Comparison of ENCODE assay signal across 22 cellular contexts in genomic region chr2:230166557-230167170, GRCh38. TPM values are rescaled to one million over a fixed set of nuclear protein-coding genes. Genes with fewer than 3 reads are reported as not detected.
DNase-seq lines count a peak whose midpoint lies in the region; ATAC-seq and TF ChIP-seq lines count a peak whose summit lies in the region.
"Had no signal": no experiment of that assay in that cellular context is flagged by ENCODE, and none has a peak within 500 bp of the region (broad histone marks: within the 10 kb centered on the region; RNA-seq: fewer than 3 reads in every experiment).

No MANE protein-coding gene starts in this region.

- CTCF ChIA-PET in CD4-positive, alpha-beta memory T cell (lab: Charles Lee; ENCODE audit: partially characterized antibody) = interaction anchor here (1.6 kb wide), 1 partner anchor 158 kb away, joined by 3 read pairs; no protein-coding TSS in a partner anchor

- H3K9me3 Mint-ChIP-seq in activated naive CD8-positive, alpha-beta T cell treated with anti-CD3 and anti-CD28 coated beads, Interleukin-2, amount 50 U/mL, for 24 hours = no peaks in the 10 kb centered on the region
- no peaks in the 10 kb centered on the region for H3K9me3 Mint-ChIP-seq in activated naive CD8-positive, alpha-beta T cell treated with anti-CD3 and anti-CD28 coated beads for 36 hours
- peaks cover 0 to 1% (median 0%) of the 10 kb centered on the region in 8 donors for H3K9me3 Mint-ChIP-seq in CD4-positive, alpha-beta memory T cell
- H3K9me3 Mint-ChIP-seq in activated T-helper 17 cell treated with anti-CD3 and anti-CD28 coated beads, Interleukin-2, amount 50 U/mL, for 72 hours = no peaks in the 10 kb centered on the region
- peaks cover 6% of the 10 kb centered on the region for H3K9me3 Mint-ChIP-seq in memory B cell
- H3K9me3 Mint-ChIP-seq: HFFc6 had no signal

- DNase-seq in activated naive CD8-positive, alpha-beta T cell treated with anti-CD3 and anti-CD28 coated beads, Interleukin-2, amount 50 U/mL, for 24 hours = no peak
- DNase-seq in activated naive CD8-positive, alpha-beta T cell treated with anti-CD3 and anti-CD28 coated beads for 36 hours = no peak
- DNase-seq in CD4-positive, alpha-beta memory T cell = no peak
- DNase-seq in memory B cell (ENCODE audit: low spot score in 2 of 2) = no peak
- DNase-seq in CD1c-positive myeloid dendritic cell (ENCODE audit: extremely low spot score) = no peak
- no peak for DNase-seq in right atrium auricular region (ENCODE audit: low spot score)
- DNase-seq in lower lobe of right lung = no peak
- DNase-seq: ACHN; CD8-positive, alpha-beta memory T cell; COR-L47; DMS 273 treated with DMSO at 0.1 percent for 48 hours; DMS53; GOT3; H7; HFFc6; IMR-90 had no signal

- H3K9me3 ChIP-seq in CD4-positive, alpha-beta memory T cell (ENCODE audit: control insufficient read depth in 1 of 2, low read length in 2 of 2) = no peaks in the 10 kb centered on the region
- H3K9me3 ChIP-seq in right atrium auricular region (no peaks in the 10 kb centered on the region), lower lobe of right lung (no peaks in the 10 kb centered on the region)
- H3K9me3 ChIP-seq: BLaER1 had no signal

- no peak overlapping the region for H3K4me3 Mint-ChIP-seq in activated naive CD8-positive, alpha-beta T cell treated with anti-CD3 and anti-CD28 coated beads, Interleukin-2, amount 50 U/mL, for 24 hours
- H3K4me3 Mint-ChIP-seq in activated naive CD8-positive, alpha-beta T cell treated with anti-CD3 and anti-CD28 coated beads for 36 hours = no peak overlapping the region
- H3K4me3 Mint-ChIP-seq in CD4-positive, alpha-beta memory T cell = no peak overlapping the region
- no peak overlapping the region for H3K4me3 Mint-ChIP-seq in activated T-helper 17 cell treated with anti-CD3 and anti-CD28 coated beads, Interleukin-2, amount 50 U/mL, for 72 hours
- no peak overlapping the region for H3K4me3 Mint-ChIP-seq in memory B cell
- H3K4me3 Mint-ChIP-seq: CD14-positive monocyte; CD8-positive, alpha-beta memory T cell; HFFc6 had no signal

- H3K27ac Mint-ChIP-seq in activated naive CD8-positive, alpha-beta T cell treated with anti-CD3 and anti-CD28 coated beads, Interleukin-2, amount 50 U/mL, for 24 hours = peak overlapping the region; percentile 0
- H3K27ac Mint-ChIP-seq in activated naive CD8-positive, alpha-beta T cell treated with anti-CD3 and anti-CD28 coated beads for 36 hours = no peak overlapping the region
- H3K27ac Mint-ChIP-seq in CD4-positive, alpha-beta memory T cell = peak overlapping the region in 4 of 7 donors; percentile 0 to 30 (median 10)
- peak overlapping the region; percentile 39 for H3K27ac Mint-ChIP-seq in activated T-helper 17 cell treated with anti-CD3 and anti-CD28 coated beads, Interleukin-2, amount 50 U/mL, for 72 hours
- peak overlapping the region; percentile 42 for H3K27ac Mint-ChIP-seq in memory B cell
- H3K27ac Mint-ChIP-seq: HFFc6 had no signal

- peaks cover 28% of the 10 kb centered on the region for H3K36me3 ChIP-seq in CD4-positive, alpha-beta memory T cell (ENCODE audit: insufficient read depth, low read length)
- H3K36me3 ChIP-seq in right atrium auricular region = no peaks in the 10 kb centered on the region
- peaks cover 28% of the 10 kb centered on the region for H3K36me3 ChIP-seq in lower lobe of right lung

- H3K4me3 ChIP-seq in CD4-positive, alpha-beta memory T cell (ENCODE audit: low read length in 2 of 2) = no peak overlapping the region
- H3K4me3 ChIP-seq in right atrium auricular region = no peak overlapping the region
- no peak overlapping the region for H3K4me3 ChIP-seq in lower lobe of right lung
- H3K4me3 ChIP-seq: BLaER1, K562 had no signal

- peaks cover 10% of the 10 kb centered on the region for H3K4me1 Mint-ChIP-seq in activated naive CD8-positive, alpha-beta T cell treated with anti-CD3 and anti-CD28 coated beads, Interleukin-2, amount 50 U/mL, for 24 hours
- H3K4me1 Mint-ChIP-seq in activated naive CD8-positive, alpha-beta T cell treated with anti-CD3 and anti-CD28 coated beads for 36 hours = peaks cover 8% of the 10 kb centered on the region
- peaks cover 0 to 13% (median 7%) of the 10 kb centered on the region in 4 donors for H3K4me1 Mint-ChIP-seq in CD4-positive, alpha-beta memory T cell
- H3K4me1 Mint-ChIP-seq in activated T-helper 17 cell treated with anti-CD3 and anti-CD28 coated beads, Interleukin-2, amount 50 U/mL, for 72 hours = no peaks in the 10 kb centered on the region
- H3K4me1 Mint-ChIP-seq in memory B cell = peaks cover 10% of the 10 kb centered on the region

- TF ChIP-seq CTCF in right atrium auricular region (IDR thresholded peaks at IDR 0.05) (no peak), lower lobe of right lung (IDR thresholded peaks at IDR 0.05) (no peak)

- ATAC-seq in activated naive CD8-positive, alpha-beta T cell treated with anti-CD3 and anti-CD28 coated beads, Interleukin-2, amount 50 U/mL, for 24 hours = no peak
- ATAC-seq in activated T-helper 17 cell treated with anti-CD3 and anti-CD28 coated beads, Interleukin-2, amount 50 U/mL, for 72 hours (replicated peaks) = no peak
- ATAC-seq in memory B cell (ENCODE audit: low read depth) = no peak
- ATAC-seq in lower lobe of right lung = no peak
- ATAC-seq: HCT116, K562 had no signal

- POLR2A ChIA-PET in CD4-positive, alpha-beta memory T cell (lab: Charles Lee; ENCODE audit: partially characterized antibody) = interaction anchor here (0.7 kb wide), 1 partner anchor 392 kb away, joined by 3 read pairs; no protein-coding TSS in a partner anchor

- peaks cover 4% of the 10 kb centered on the region for H3K4me1 ChIP-seq in CD4-positive, alpha-beta memory T cell (ENCODE audit: insufficient read depth, low read length)
- H3K4me1 ChIP-seq in right atrium auricular region = no peaks in the 10 kb centered on the region
- peaks cover 10% of the 10 kb centered on the region for H3K4me1 ChIP-seq in lower lobe of right lung

- H3K36me3 Mint-ChIP-seq in activated naive CD8-positive, alpha-beta T cell treated with anti-CD3 and anti-CD28 coated beads, Interleukin-2, amount 50 U/mL, for 24 hours (ENCODE audit: low read depth) = peaks cover 42% of the 10 kb centered on the region
- H3K36me3 Mint-ChIP-seq in activated naive CD8-positive, alpha-beta T cell treated with anti-CD3 and anti-CD28 coated beads for 36 hours = peaks cover 43% of the 10 kb centered on the region
- H3K36me3 Mint-ChIP-seq in CD4-positive, alpha-beta memory T cell = peaks cover 50 to 58% of the 10 kb centered on the region in 2 donors
- peaks cover 59% of the 10 kb centered on the region for H3K36me3 Mint-ChIP-seq in activated T-helper 17 cell treated with anti-CD3 and anti-CD28 coated beads, Interleukin-2, amount 50 U/mL, for 72 hours (ENCODE audit: low read depth)
- H3K36me3 Mint-ChIP-seq in memory B cell = peaks cover 53% of the 10 kb centered on the region

- intact Hi-C loops in CD4-positive, alpha-beta memory T cell (cut with micrococcal nuclease) = no loop called here
- intact Hi-C loops in lower lobe of right lung (cut with DNase I) = no loop called here

- no peaks in the 10 kb centered on the region for H3K27me3 ChIP-seq in CD4-positive, alpha-beta memory T cell (ENCODE audit: insufficient read depth, low read length)
- H3K27me3 ChIP-seq in right atrium auricular region (no peaks in the 10 kb centered on the region), lower lobe of right lung (ENCODE audit: low read depth) (no peaks in the 10 kb centered on the region)
- H3K27me3 ChIP-seq: BLaER1 had no signal

- no peak overlapping the region for H3K27ac ChIP-seq in CD4-positive, alpha-beta memory T cell (ENCODE audit: low read depth, low read length)
- H3K27ac ChIP-seq in right atrium auricular region = no peak overlapping the region
- no peak overlapping the region for H3K27ac ChIP-seq in lower lobe of right lung
- H3K27ac ChIP-seq: BLaER1, HL-60 had no signal

- no peaks in the 10 kb centered on the region for H3K27me3 Mint-ChIP-seq in activated naive CD8-positive, alpha-beta T cell treated with anti-CD3 and anti-CD28 coated beads, Interleukin-2, amount 50 U/mL, for 24 hours
- no peaks in the 10 kb centered on the region for H3K27me3 Mint-ChIP-seq in activated naive CD8-positive, alpha-beta T cell treated with anti-CD3 and anti-CD28 coated beads for 36 hours
- H3K27me3 Mint-ChIP-seq in CD4-positive, alpha-beta memory T cell = no peaks in the 10 kb centered on the region
- no peaks in the 10 kb centered on the region for H3K27me3 Mint-ChIP-seq in activated T-helper 17 cell treated with anti-CD3 and anti-CD28 coated beads, Interleukin-2, amount 50 U/mL, for 72 hours
- H3K27me3 Mint-ChIP-seq in memory B cell = no peaks in the 10 kb centered on the region
- H3K27me3 Mint-ChIP-seq: CD8-positive, alpha-beta memory T cell had no signal

RNA-seq across cellular contexts. Expression of gene SP110, which starts 53.1 kb away (rescaled TPM):
- 10 to 100 TPM; 81.8 to 87.6 TPM for total RNA-seq in activated naive CD8-positive, alpha-beta T cell treated with anti-CD3 and anti-CD28 coated beads for 36 hours
- total RNA-seq in CD4-positive, alpha-beta memory T cell = 100 to 1,000 TPM; 108 to 123 TPM
- polyA plus RNA-seq in CD4-positive, alpha-beta memory T cell = 10 to 100 TPM; 49.8 to 99.2 TPM
- total RNA-seq in activated T-helper 17 cell treated with anti-CD3 and anti-CD28 coated beads, Interleukin-2, amount 50 U/mL, for 72 hours = 10 to 100 TPM; 53.1 to 56.8 TPM
- 10 to 100 TPM in 1 of 2 donors, 1 to 10 TPM in 1; 7.5 to 10.3 TPM for total RNA-seq in right atrium auricular region
- total RNA-seq in lower lobe of right lung = 68.1 TPM

RNA-seq across cellular contexts. Expression of gene SP140, which starts 58.9 kb away (rescaled TPM):
- 10 to 100 TPM; 42.7 to 46.8 TPM for total RNA-seq in activated naive CD8-positive, alpha-beta T cell treated with anti-CD3 and anti-CD28 coated beads for 36 hours
- total RNA-seq in CD4-positive, alpha-beta memory T cell = 10 to 100 TPM; 70.8 to 79.3 TPM
- 10 to 100 TPM; 18.0 to 34.2 TPM for polyA plus RNA-seq in CD4-positive, alpha-beta memory T cell
- total RNA-seq in activated T-helper 17 cell treated with anti-CD3 and anti-CD28 coated beads, Interleukin-2, amount 50 U/mL, for 72 hours = 10 to 100 TPM; 60.8 to 91.7 TPM
- total RNA-seq in right atrium auricular region (under 1 TPM; 0.26 to 0.55 TPM), lower lobe of right lung (15.0 TPM)

Comparison
In these comparisons a context has a peak if more than half of its experiments do, and no peak if none do; other contexts are left out.
1. RNA of gene SP140, which starts 58.9 kb away (total RNA-seq): 60.8 to 91.7 TPM in activated T-helper 17 cell treated with anti-CD3 and anti-CD28 coated beads, Interleukin-2, amount 50 U/mL, for 72 hours, 70.8 to 79.3 TPM in CD4-positive, alpha-beta memory T cell, 42.7 to 46.8 TPM in activated naive CD8-positive, alpha-beta T cell treated with anti-CD3 and anti-CD28 coated beads for 36 hours and 15.0 TPM in lower lobe of right lung (single experiment); 0.26 to 0.55 TPM in right atrium auricular region; every median in the first group is over 10 times any median in the second.